16 cellular contexts compared by ENCODE assay signal in genomic region chr5:108193021-108193795, GRCh38.
DNase-seq lines count a peak whose midpoint lies in the region; TF ChIP-seq lines count a peak whose summit lies in the region.
"Had no signal": no experiment of that assay in that cellular context is flagged by ENCODE, and none has a peak within 500 bp of the region (broad histone marks: within the 10 kb centered on the region; RNA-seq: fewer than 3 reads in every experiment).

No MANE protein-coding gene starts in this region.

- H3K27me3 ChIP-seq in osteoblast (ENCODE audit: insufficient read depth, low read length): no peaks in the 10 kb centered on the region

- H2AFZ ChIP-seq in osteoblast (ENCODE audit: low read length): no peak overlapping the region
- H2AFZ ChIP-seq: GM23338 had no signal

- no peaks in the 10 kb centered on the region for H3K9me3 ChIP-seq in osteoblast (ENCODE audit: low read depth, low read length)

- DNase-seq in Daoy (ENCODE audit: low read depth): peak; percentile 59
- peak; percentile 61 for DNase-seq in NCI-H524 treated with DMSO at 0.1 percent for 48 hours (lab: John Stamatoyannopoulos, UW)
- peak; percentile 70 for DNase-seq in choroid plexus epithelial cell (ENCODE audit: low read depth)
- peak; percentile 79 for DNase-seq in osteoblast (ENCODE audit: insufficient read length, low spot score, missing footprints)
- no peak for DNase-seq in NCI-H2081 (lab: John Stamatoyannopoulos, UW)
- no peak for DNase-seq in CD1c-positive myeloid dendritic cell (ENCODE audit: extremely low spot score)
- DNase-seq in stimulated activated CD4-positive, alpha-beta T cell treated with anti-CD3 and anti-CD28 coated beads, Interleukin-4, amount 100 ng/mL, for 1 hour: no peak
- DNase-seq in activated CD8-positive, alpha-beta memory T cell treated with anti-CD3 and anti-CD28 coated beads, Interleukin-2, amount 50 U/mL, for 4 hours: no peak
- DNase-seq: activated CD4-positive, CD25-positive, alpha-beta regulatory T cell treated with anti-CD3 and anti-CD28 coated beads, Interleukin-2, amount 50 U/mL, for 72 hours; activated T-cell treated with anti-CD3 and anti-CD28 coated beads, Interleukin-2, amount 50 U/mL, for 24 hours; COR-L47; NCI-H1436; right cardiac atrium; substantia nigra had no signal

- no peaks in the 10 kb centered on the region for H4K20me1 ChIP-seq in osteoblast (ENCODE audit: insufficient read depth, low read length)

- H3K79me2 ChIP-seq in osteoblast (ENCODE audit: insufficient read depth, low read length): no peaks in the 10 kb centered on the region

- peak overlapping the region; percentile 4 for H3K4me2 ChIP-seq in osteoblast (ENCODE audit: insufficient read depth, low read length)
- H3K4me2 ChIP-seq: GM23338 had no signal

- H3K4me3 ChIP-seq in choroid plexus epithelial cell (ENCODE audit: low read depth, low read length): no peak overlapping the region
- no peak overlapping the region for H3K4me3 ChIP-seq in osteoblast (ENCODE audit: insufficient read depth, low read length)
- H3K4me3 ChIP-seq: GM23338 had no signal

- no peak for TF ChIP-seq CTCF in choroid plexus epithelial cell (conservative IDR thresholded peaks at IDR 0.05; ENCODE audit: low read depth, low read length)
- no peak for TF ChIP-seq CTCF in osteoblast (IDR thresholded peaks at IDR 0.05; ENCODE audit: extremely low read depth, low read depth, low read length)

- H3K36me3 ChIP-seq in osteoblast (ENCODE audit: insufficient read depth, low read length): no peaks in the 10 kb centered on the region

- H3K4me1 ChIP-seq in osteoblast (ENCODE audit: insufficient read depth, low read length): peaks cover 7% of the 10 kb centered on the region

- H3K27ac ChIP-seq in osteoblast (ENCODE audit: low read depth, low read length): no peak overlapping the region
- H3K27ac ChIP-seq: epithelial cell of prostate had no signal

Comparison
In these comparisons a context has a peak if more than half of its experiments do, and no peak if none do; other contexts are left out.
1. DNase-seq: peak in Daoy (single experiment), NCI-H524 treated with DMSO at 0.1 percent for 48 hours (single experiment), choroid plexus epithelial cell (single experiment) and osteoblast (single experiment); none in NCI-H2081 (0 of 2), CD1c-positive myeloid dendritic cell (single experiment), stimulated activated CD4-positive, alpha-beta T cell treated with anti-CD3 and anti-CD28 coated beads, Interleukin-4, amount 100 ng/mL, for 1 hour (single experiment) and activated CD8-positive, alpha-beta memory T cell treated with anti-CD3 and anti-CD28 coated beads, Interleukin-2, amount 50 U/mL, for 4 hours (single experiment).